18 cellular contexts compared by ENCODE assay signal in the genomic region with DNA sequence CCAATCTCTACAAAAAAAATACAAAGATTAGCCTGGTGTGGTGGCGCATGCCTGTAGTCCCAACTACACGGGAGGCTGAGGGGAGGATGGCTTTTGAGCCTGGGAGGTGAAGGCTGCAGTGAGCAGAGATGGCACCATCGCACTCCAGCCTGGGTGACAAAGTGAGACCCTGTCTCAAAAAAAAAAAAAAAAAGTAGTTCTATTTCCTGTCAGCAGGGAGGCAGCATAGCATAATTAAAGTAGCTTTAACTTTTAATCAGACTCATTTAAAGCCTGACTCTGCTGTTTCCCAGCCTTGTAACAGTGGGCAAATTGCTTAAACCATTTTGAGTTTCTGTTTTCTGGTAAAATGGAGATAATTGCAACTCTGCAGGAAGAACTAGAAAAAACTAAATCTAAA.
"Had no signal": no experiment of that assay in that cellular context is flagged by ENCODE, and none has a peak within 500 bp of the region (broad histone marks: within the 10 kb centered on the region; RNA-seq: fewer than 3 reads in every experiment).

No MANE protein-coding gene starts in this region.

- H3K27me3 Mint-ChIP-seq: activated CD4-positive, alpha-beta memory T cell treated with anti-CD3 and anti-CD28 coated beads for 36 hours; effector memory CD8-positive, alpha-beta T cell had no signal

- H3K36me3 ChIP-seq: gastrocnemius medialis had no signal

- DNase-seq: activated CD4-positive, alpha-beta memory T cell treated with anti-CD3 and anti-CD28 coated beads for 36 hours; activated CD4-positive, alpha-beta T cell treated with anti-CD3 and anti-CD28 coated beads for 1 hour; activated gamma-delta T cell; activated T-cell treated with anti-CD3 and anti-CD28 coated beads, Interleukin-2, amount 50 U/mL, for 48 hours; aorta; dermis blood vessel endothelial cell; effector memory CD8-positive, alpha-beta T cell; gastrocnemius medialis; heart left ventricle; immature natural killer cell; mesendoderm; retina; stimulated activated CD4-positive, alpha-beta T cell treated with anti-CD3 and anti-CD28 coated beads, Interleukin-12 subunit alpha, Interleukin-12 subunit beta, amount 100 ng/mL, for 4 hours; stimulated activated CD4-positive, alpha-beta T cell treated with anti-CD3 and anti-CD28 coated beads, Interleukin-2, amount 100 ng/mL, for 24 hours; stomach; testis had no signal

- H3K4me3 ChIP-seq: gastrocnemius medialis, heart left ventricle, stomach, testis had no signal

- H3K27me3 ChIP-seq: gastrocnemius medialis, heart left ventricle, neutrophil, stomach, testis had no signal

- ATAC-seq: activated naive CD4-positive, alpha-beta T cell treated with anti-CD3 and anti-CD28 coated beads, Interleukin-2, amount 50 U/mL, for 72 hours; effector memory CD8-positive, alpha-beta T cell; gastrocnemius medialis; heart left ventricle had no signal

- H3K9me3 Mint-ChIP-seq: activated CD4-positive, alpha-beta memory T cell treated with anti-CD3 and anti-CD28 coated beads for 36 hours; activated naive CD4-positive, alpha-beta T cell treated with anti-CD3 and anti-CD28 coated beads, Interleukin-2, amount 50 U/mL, for 72 hours; effector memory CD8-positive, alpha-beta T cell; immature natural killer cell had no signal

- H3K4me3 Mint-ChIP-seq: activated CD4-positive, alpha-beta memory T cell treated with anti-CD3 and anti-CD28 coated beads for 36 hours; effector memory CD8-positive, alpha-beta T cell had no signal

- H3K27ac ChIP-seq: gastrocnemius medialis, heart left ventricle, neutrophil, testis had no signal

- H3K27ac Mint-ChIP-seq: activated CD4-positive, alpha-beta memory T cell treated with anti-CD3 and anti-CD28 coated beads for 36 hours; activated naive CD4-positive, alpha-beta T cell treated with anti-CD3 and anti-CD28 coated beads, Interleukin-2, amount 50 U/mL, for 72 hours had no signal
